In genomic region chr11:75314771-75315438, GRCh38 we compare ENCODE assay signal across 24 cellular contexts. TPM values are rescaled to one million over a fixed set of nuclear protein-coding genes. Genes with fewer than 3 reads are reported as not detected.
A peak's percentile ranks its signal among the peaks of the same experiment; 100 is the strongest.
DNase-seq lines count a peak whose midpoint lies in the region; ATAC-seq and TF ChIP-seq lines count a peak whose summit lies in the region.
"Had no signal": no experiment of that assay in that cellular context is flagged by ENCODE, and none has a peak within 500 bp of the region (broad histone marks: within the 10 kb centered on the region; RNA-seq: fewer than 3 reads in every experiment).

No MANE protein-coding gene starts in this region.

- H3K36me3 ChIP-seq in gastroesophageal sphincter: no peaks in the 10 kb centered on the region
- H3K36me3 ChIP-seq: ascending aorta, right lobe of liver had no signal

- peak overlapping the region in 3 of 4 donors; percentile 80 to 93 (median 86) for H3K27ac ChIP-seq in gastroesophageal sphincter
- H3K27ac ChIP-seq: 22Rv1 had no signal

- no peaks in the 10 kb centered on the region for H3K27me3 ChIP-seq in gastroesophageal sphincter
- H3K27me3 ChIP-seq: ascending aorta, right lobe of liver had no signal

- H3K9me3 Mint-ChIP-seq in nephron: no peaks in the 10 kb centered on the region
- H3K9me3 Mint-ChIP-seq in type B pancreatic cell: no peaks in the 10 kb centered on the region
- H3K9me3 Mint-ChIP-seq: activated T-helper 1 cell treated with anti-CD3 and anti-CD28 coated beads, Interleukin-12 subunit alpha, Interleukin-12 subunit beta, Interleukin-2, Interleukin-4 antibody, amounts not matched to agents 30 ng/mL and 10 ng/mL and 1 ng/mL, durations not matched to agents 14 hours and 24 hours and 36 hours; central memory CD8-positive, alpha-beta T cell; HFFc6 had no signal

- H3K27ac Mint-ChIP-seq in nephron (peak overlapping the region; percentile 17 to 91 (median 72)), type B pancreatic cell (peak overlapping the region; percentile 10)
- H3K27ac Mint-ChIP-seq: activated naive CD8-positive, alpha-beta T cell; activated T-helper 1 cell treated with anti-CD3 and anti-CD28 coated beads, Interleukin-12 subunit alpha, Interleukin-12 subunit beta, Interleukin-2, Interleukin-4 antibody, amounts not matched to agents 30 ng/mL and 10 ng/mL and 1 ng/mL, durations not matched to agents 14 hours and 24 hours and 36 hours had no signal

- no peak overlapping the region for H3K4me3 Mint-ChIP-seq in nephron
- H3K4me3 Mint-ChIP-seq in type B pancreatic cell: no peak overlapping the region
- H3K4me3 Mint-ChIP-seq: activated naive CD8-positive, alpha-beta T cell; activated T-helper 1 cell treated with anti-CD3 and anti-CD28 coated beads, Interleukin-12 subunit alpha, Interleukin-12 subunit beta, Interleukin-2, Interleukin-4 antibody, amounts not matched to agents 30 ng/mL and 10 ng/mL and 1 ng/mL, durations not matched to agents 14 hours and 24 hours and 36 hours; central memory CD8-positive, alpha-beta T cell; HFFc6 had no signal

- no peaks in the 10 kb centered on the region for H3K36me3 Mint-ChIP-seq in nephron (ENCODE audit: low read depth)
- H3K36me3 Mint-ChIP-seq in type B pancreatic cell: peaks cover 4% of the 10 kb centered on the region

- H3K4me1 ChIP-seq in gastroesophageal sphincter: peaks cover 0 to 99% (median 70%) of the 10 kb centered on the region in 3 donors
- H3K4me1 ChIP-seq: ascending aorta, parathyroid adenoma, right lobe of liver had no signal

- no peak for TF ChIP-seq POLR2A in gastroesophageal sphincter (IDR thresholded peaks at IDR 0.05)

- TF ChIP-seq EP300 in gastroesophageal sphincter (IDR thresholded peaks at IDR 0.05): no peak

- DNase-seq in DMS53 (lab: John Stamatoyannopoulos, UW): peak; percentile 43
- no peak for DNase-seq in DMS53 treated with DMSO at 0.1 percent for 48 hours (lab: John Stamatoyannopoulos, UW; ENCODE audit: unreplicated experiment)
- DNase-seq in type B pancreatic cell (ENCODE audit: extremely low spot score, unreplicated experiment): no peak
- DNase-seq in NCI-H1436 treated with DMSO at 0.1 percent for 48 hours (lab: John Stamatoyannopoulos, UW): no peak
- DNase-seq in stimulated activated CD8-positive, alpha-beta memory T cell treated with anti-CD3 and anti-CD28 coated beads, Interleukin-4, amount 100 ng/mL, for 48 hours: no peak
- DNase-seq: activated CD4-positive, alpha-beta T cell treated with anti-CD3 and anti-CD28 coated beads for 48 hours; COR-L47; DND-41; HFFc6; NCI-H1092; NCI-H2029 treated with DMSO at 0.1 percent for 48 hours; NCI-H345; right lobe of liver; SIG-M5 had no signal

- peaks cover 47% of the 10 kb centered on the region for H3K4me1 Mint-ChIP-seq in nephron
- peaks cover 22% of the 10 kb centered on the region for H3K4me1 Mint-ChIP-seq in type B pancreatic cell (ENCODE audit: unreplicated experiment)

- ATAC-seq in gastroesophageal sphincter: no peak
- ATAC-seq in GM21528 (IDR thresholded peaks at IDR 0.05; ENCODE audit: low FRiP score, unreplicated experiment): no peak
- ATAC-seq: GM12878 had no signal

- WGBS in gastroesophageal sphincter (ENCODE audit: low coverage in 1 of 2), 2 donors: 83 to 90% methylated on average over 2 of the region's 16 CpGs

- no peak overlapping the region for H3K4me3 ChIP-seq in gastroesophageal sphincter
- H3K4me3 ChIP-seq: ascending aorta, GM12878, right lobe of liver had no signal

- H3K9me3 ChIP-seq in gastroesophageal sphincter: no peaks in the 10 kb centered on the region
- H3K9me3 ChIP-seq: ascending aorta, right lobe of liver had no signal

- TF ChIP-seq CTCF in gastroesophageal sphincter (IDR thresholded peaks at IDR 0.05): no peak
- TF ChIP-seq CTCF in nephron (IDR thresholded peaks at IDR 0.05; ENCODE audit: unreplicated experiment in 3 of 3): no peak
- TF ChIP-seq CTCF in type B pancreatic cell (conservative IDR thresholded peaks at IDR 0.05): no peak

- H3K27me3 Mint-ChIP-seq in nephron (ENCODE audit: low read depth) (peaks cover 4% of the 10 kb centered on the region), type B pancreatic cell (no peaks in the 10 kb centered on the region)
- H3K27me3 Mint-ChIP-seq: activated naive CD8-positive, alpha-beta T cell; central memory CD8-positive, alpha-beta T cell had no signal

RNA-seq across cellular contexts. Expression of gene ARRB1, which starts 36.6 kb away (rescaled TPM):
- total RNA-seq in gastroesophageal sphincter (100 to 1,000 TPM in 1 of 4 donors, 10 to 100 TPM in 3; 72.3 to 120 (median 93.0) TPM), type B pancreatic cell (ENCODE audit: low replicate concordance) (32.7 and 32.8 TPM in 2 replicates)
